In genomic region chr17:29617481-29618271, GRCh38 we compare ENCODE assay signal across 8 cellular contexts. TPM values are rescaled to one million over a fixed set of nuclear protein-coding genes. Genes with fewer than 3 reads are reported as not detected.
A peak's percentile ranks its signal among the peaks of the same experiment; 100 is the strongest.
DNase-seq lines count a peak whose midpoint lies in the region; TF ChIP-seq lines count a peak whose summit lies in the region.

No MANE protein-coding gene starts in this region.

- TF ChIP-seq CTCF in BJ (IDR thresholded peaks at IDR 0.05; ENCODE audit: insufficient read depth, low read depth, low read length) (peak; percentile 63), endothelial cell (IDR thresholded peaks at IDR 0.05; ENCODE audit: unreplicated experiment) (peak; percentile 37)

- DNase-seq in BJ (ENCODE audit: low read depth) (no peak), H7 (peak; percentile 94), NCI-H345 (lab: John Stamatoyannopoulos, UW) (peak; percentile 72), endothelial cell (ENCODE audit: low spot score) (peak; percentile 76), midbrain (lab: John Stamatoyannopoulos, UW) (peak; percentile 73), GF-D8 (lab: John Stamatoyannopoulos, UW) (no peak)
- DNase-seq in activated CD8-positive, alpha-beta memory T cell treated with anti-CD3 and anti-CD28 coated beads, Interleukin-2, amount 50 U/mL, for 1 hour (ENCODE audit: extremely low read depth): peak; percentile 45
- peak; percentile 62 to 73 for DNase-seq in stimulated activated CD8-positive, alpha-beta memory T cell treated with anti-CD3 and anti-CD28 coated beads, Interleukin-4, amount 100 ng/mL, for 1 hour (ENCODE audit: low read depth in 2 of 2, low spot score in 1 of 2)

- H3K4me3 Mint-ChIP-seq in endothelial cell (ENCODE audit: unreplicated experiment): no peak overlapping the region

- no peaks in the 10 kb centered on the region for H3K36me3 Mint-ChIP-seq in endothelial cell (ENCODE audit: low read depth, unreplicated experiment)

- H3K4me3 ChIP-seq in BJ (ENCODE audit: low read depth, low read length) (no peak overlapping the region), H7 (ENCODE audit: insufficient read depth, low read depth, low read length) (peak overlapping the region; percentile 45)

- peaks cover 18% of the 10 kb centered on the region for H3K4me1 Mint-ChIP-seq in endothelial cell (ENCODE audit: unreplicated experiment)

- POLR2A ChIA-PET in BJ (lab: Charles Lee): no interaction called here

- no peaks in the 10 kb centered on the region for H3K9me3 Mint-ChIP-seq in endothelial cell (ENCODE audit: unreplicated experiment)

- CTCF ChIA-PET in BJ (lab: Yijun Ruan, JAX): interaction anchor here (0.5 to 3.4 kb wide), 23 partner anchors 9 to 478 kb away, joined by 3 to 24 read pairs (median 4); partner anchors contain the start of genes ANKRD13B and SSH2

- no peak overlapping the region for H3K27ac Mint-ChIP-seq in endothelial cell (ENCODE audit: unreplicated experiment)

- H3K27me3 Mint-ChIP-seq in endothelial cell (ENCODE audit: unreplicated experiment): peaks cover 32% of the 10 kb centered on the region

- H3K27me3 ChIP-seq in BJ (ENCODE audit: control insufficient read depth, insufficient read depth, low read length) (no peaks in the 10 kb centered on the region), H7 (ENCODE audit: control insufficient read depth, insufficient read depth, low read length) (peaks cover 77% of the 10 kb centered on the region)

- H3K36me3 ChIP-seq in BJ (ENCODE audit: control insufficient read depth, insufficient read depth, low read length): no peaks in the 10 kb centered on the region
- H3K36me3 ChIP-seq in H7 (replicated peaks; ENCODE audit: control insufficient read depth, insufficient read depth, low read length): no peaks in the 10 kb centered on the region

RNA-seq across cellular contexts. Expression of gene CORO6, which starts 5.0 kb away (rescaled TPM):
- 8.0 and 19.3 TPM in 2 replicates for polyA plus RNA-seq in BJ (2011; rRNA removed)
- 12.4 and 14.2 TPM in 2 replicates for polyA minus RNA-seq in BJ (2011; rRNA and poly(A)+ RNA removed)
- total RNA-seq in H7 (2014; rRNA removed; shearing (Covaris generic)): 3.9 and 6.9 TPM in 2 replicates
- 13.0 TPM for total RNA-seq in endothelial cell (ENCODE audit: unreplicated experiment)

RNA-seq across cellular contexts. Expression of gene ANKRD13B, which starts 24.7 kb away (rescaled TPM):
- polyA plus RNA-seq in BJ (2011; rRNA removed): 1.9 and 3.1 TPM in 2 replicates
- 2.9 and 3.7 TPM in 2 replicates for polyA minus RNA-seq in BJ (2011; rRNA and poly(A)+ RNA removed)
- 11.1 and 11.9 TPM in 2 replicates for total RNA-seq in H7 (2014; rRNA removed; shearing (Covaris generic))
- total RNA-seq in endothelial cell (ENCODE audit: unreplicated experiment): 7.6 TPM

RNA-seq across cellular contexts. Expression of gene GIT1, which starts 28.2 kb away (rescaled TPM):
- polyA plus RNA-seq in BJ (2011; rRNA removed): 21.6 and 32.0 TPM in 2 replicates
- 28.2 and 37.6 TPM in 2 replicates for polyA minus RNA-seq in BJ (2011; rRNA and poly(A)+ RNA removed)
- 40.3 and 46.1 TPM in 2 replicates for total RNA-seq in H7 (2014; rRNA removed; shearing (Covaris generic))
- total RNA-seq in endothelial cell (ENCODE audit: unreplicated experiment): 116 TPM

RNA-seq across cellular contexts. Expression of gene TP53I13, which starts 49.2 kb away (rescaled TPM):
- 26.8 and 38.7 TPM in 2 replicates for polyA plus RNA-seq in BJ (2011; rRNA removed)
- polyA minus RNA-seq in BJ (2011; rRNA and poly(A)+ RNA removed): 45.3 and 97.0 TPM in 2 replicates
- 42.9 and 45.8 TPM in 2 replicates for total RNA-seq in H7 (2014; rRNA removed; shearing (Covaris generic))
- 15.7 TPM for total RNA-seq in endothelial cell (ENCODE audit: unreplicated experiment)

RNA-seq across cellular contexts. Expression of gene ABHD15, which starts 50.8 kb away (rescaled TPM):
- 5.2 and 5.8 TPM in 2 replicates for polyA plus RNA-seq in BJ (2011; rRNA removed)
- polyA minus RNA-seq in BJ (2011; rRNA and poly(A)+ RNA removed): 4.6 and 7.3 TPM in 2 replicates
- total RNA-seq in H7 (2014; rRNA removed; shearing (Covaris generic)): 1.7 TPM in 2 replicates
- 1.7 TPM for total RNA-seq in endothelial cell (ENCODE audit: unreplicated experiment)

Comparison
In these comparisons a context has a peak if more than half of its experiments do, and no peak if none do; other contexts are left out.
1. DNase-seq: peak in H7 (single experiment), NCI-H345 (single experiment), activated CD8-positive, alpha-beta memory T cell treated with anti-CD3 and anti-CD28 coated beads, Interleukin-2, amount 50 U/mL, for 1 hour (single experiment), endothelial cell (single experiment), midbrain (single experiment) and stimulated activated CD8-positive, alpha-beta memory T cell treated with anti-CD3 and anti-CD28 coated beads, Interleukin-4, amount 100 ng/mL, for 1 hour (2 of 2); none in BJ (single experiment) and GF-D8 (single experiment).